In the genomic region with DNA sequence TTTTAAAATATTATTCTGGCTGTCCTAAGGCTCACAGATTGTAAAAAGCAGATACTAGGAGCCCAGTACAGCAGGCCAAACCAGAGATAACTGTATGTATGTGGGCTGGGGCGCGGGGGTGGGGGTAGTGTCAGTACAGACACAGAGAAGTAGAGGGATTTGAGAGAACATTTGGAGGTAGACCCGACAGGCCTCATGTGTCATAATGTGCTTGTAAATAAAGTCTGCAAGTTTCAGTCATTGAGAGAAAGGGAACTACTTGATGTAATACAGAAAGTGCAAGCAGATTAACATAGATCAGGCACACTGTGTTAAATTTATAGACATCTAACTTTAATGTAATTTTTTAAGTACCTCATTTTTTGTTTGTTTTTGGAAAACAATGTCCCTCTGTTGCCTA, we compare ENCODE assay signal across 1 cellular context.
TF ChIP-seq lines count a peak whose summit lies in the region.

No MANE protein-coding gene starts in this region.

TF ChIP-seq in SK-N-SH treated with all-trans-retinoic acid at 6 μM for 48 hours, 23 proteins besides CTCF, POLR2A, EP300 and RAD21 (continued from another document):
- TF ChIP-seq, protein P1, sequence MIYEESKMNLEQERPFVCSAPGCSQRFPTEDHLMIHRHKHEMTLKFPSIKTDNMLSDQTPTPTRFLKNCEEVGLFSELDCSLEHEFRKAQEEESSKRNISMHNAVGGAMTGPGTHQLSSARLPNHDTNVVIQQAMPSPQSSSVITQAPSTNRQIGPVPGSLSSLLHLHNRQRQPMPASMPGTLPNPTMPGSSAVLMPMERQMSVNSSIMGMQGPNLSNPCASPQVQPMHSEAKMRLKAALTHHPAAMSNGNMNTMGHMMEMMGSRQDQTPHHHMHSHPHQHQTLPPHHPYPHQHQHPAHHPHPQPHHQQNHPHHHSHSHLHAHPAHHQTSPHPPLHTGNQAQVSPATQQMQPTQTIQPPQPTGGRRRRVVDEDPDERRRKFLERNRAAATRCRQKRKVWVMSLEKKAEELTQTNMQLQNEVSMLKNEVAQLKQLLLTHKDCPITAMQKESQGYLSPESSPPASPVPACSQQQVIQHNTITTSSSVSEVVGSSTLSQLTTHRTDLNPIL (CRISPR knock-in tag; IDR thresholded peaks at IDR 0.05; ENCODE audit: low read depth) = no peak
- TF ChIP-seq OSR1 (CRISPR knock-in tag; IDR thresholded peaks at IDR 0.05) (no peak), ZNF70 (CRISPR knock-in tag; IDR thresholded peaks at IDR 0.05) (no peak), CSRNP3 (CRISPR knock-in tag; IDR thresholded peaks at IDR 0.05) (no peak), ZFP30 (CRISPR knock-in tag; IDR thresholded peaks at IDR 0.05) (no peak), ISL1 (CRISPR knock-in tag; IDR thresholded peaks at IDR 0.05) (no peak), ZFP3 (CRISPR knock-in tag; IDR thresholded peaks at IDR 0.05) (no peak)
